ENCODE assay signal across 1 cellular context in the genomic region with DNA sequence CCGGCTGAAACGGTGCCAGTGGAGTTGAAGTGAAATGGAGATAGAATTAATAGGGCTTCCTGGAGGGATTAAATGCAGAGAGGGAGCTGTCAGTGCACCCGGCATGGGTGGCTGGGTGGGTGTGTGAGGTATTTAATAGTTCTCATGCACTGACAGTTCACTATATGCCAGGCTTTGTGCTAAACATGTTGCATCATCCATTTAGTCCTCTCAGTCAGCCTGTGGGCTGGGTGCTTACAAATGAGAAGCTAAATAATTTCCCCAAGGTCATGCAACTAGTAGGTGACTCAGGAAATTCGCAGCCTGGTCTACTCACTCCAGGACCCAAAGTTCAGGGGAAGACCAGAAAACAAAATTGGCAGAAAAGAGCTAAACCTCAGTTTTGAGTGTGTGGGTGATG.
A peak's percentile ranks its signal among the peaks of the same experiment; 100 is the strongest.
TF ChIP-seq lines count a peak whose summit lies in the region.

No MANE protein-coding gene starts in this region.

TF ChIP-seq in HepG2, 621 proteins besides CTCF, POLR2A, EP300 and RAD21 (continued from another document and continues in another):
- TF ChIP-seq MED1 (CRISPR knock-in tag; IDR thresholded peaks at IDR 0.05), result peak; percentile 59; the same call in 1 of the 2 replicates
- TF ChIP-seq ZFAT (CRISPR knock-in tag; conservative IDR thresholded peaks at IDR 0.05), result no peak
- no peak for TF ChIP-seq ZNF558 (CRISPR knock-in tag; IDR thresholded peaks at IDR 0.05; ENCODE audit: borderline replicate concordance)
- no peak for TF ChIP-seq SSRP1 (CRISPR knock-in tag; IDR thresholded peaks at IDR 0.05)
- TF ChIP-seq, protein P1, sequence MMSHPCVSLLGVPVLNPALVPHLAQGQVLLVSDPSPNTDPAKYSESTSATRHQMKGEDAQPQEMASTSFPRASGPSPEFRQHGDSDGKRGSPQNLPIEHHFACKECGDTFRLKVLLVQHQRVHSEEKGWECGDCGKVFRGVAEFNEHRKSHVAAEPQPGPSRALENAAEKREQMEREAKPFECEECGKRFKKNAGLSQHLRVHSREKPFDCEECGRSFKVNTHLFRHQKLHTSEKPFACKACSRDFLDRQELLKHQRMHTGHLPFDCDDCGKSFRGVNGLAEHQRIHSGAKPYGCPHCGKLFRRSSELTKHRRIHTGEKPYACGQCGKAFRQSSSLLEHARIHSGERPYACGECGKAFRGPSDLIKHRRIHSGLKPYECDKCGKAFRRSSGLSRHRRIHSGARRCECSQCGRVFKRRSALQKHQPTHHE (CRISPR knock-in tag; IDR thresholded peaks at IDR 0.05; ENCODE audit: borderline replicate concordance), result no peak
- no peak for TF ChIP-seq NKX3-1 (CRISPR knock-in tag; IDR thresholded peaks at IDR 0.05)
- no peak for TF ChIP-seq KDM3A (CRISPR knock-in tag; IDR thresholded peaks at IDR 0.05; ENCODE audit: low read depth)
- no peak for TF ChIP-seq ZFP82 (CRISPR knock-in tag; IDR thresholded peaks at IDR 0.05; ENCODE audit: borderline replicate concordance)
- no peak for TF ChIP-seq ZNF337 (CRISPR knock-in tag; IDR thresholded peaks at IDR 0.05; ENCODE audit: borderline replicate concordance, low read depth)
- TF ChIP-seq, protein P2, sequence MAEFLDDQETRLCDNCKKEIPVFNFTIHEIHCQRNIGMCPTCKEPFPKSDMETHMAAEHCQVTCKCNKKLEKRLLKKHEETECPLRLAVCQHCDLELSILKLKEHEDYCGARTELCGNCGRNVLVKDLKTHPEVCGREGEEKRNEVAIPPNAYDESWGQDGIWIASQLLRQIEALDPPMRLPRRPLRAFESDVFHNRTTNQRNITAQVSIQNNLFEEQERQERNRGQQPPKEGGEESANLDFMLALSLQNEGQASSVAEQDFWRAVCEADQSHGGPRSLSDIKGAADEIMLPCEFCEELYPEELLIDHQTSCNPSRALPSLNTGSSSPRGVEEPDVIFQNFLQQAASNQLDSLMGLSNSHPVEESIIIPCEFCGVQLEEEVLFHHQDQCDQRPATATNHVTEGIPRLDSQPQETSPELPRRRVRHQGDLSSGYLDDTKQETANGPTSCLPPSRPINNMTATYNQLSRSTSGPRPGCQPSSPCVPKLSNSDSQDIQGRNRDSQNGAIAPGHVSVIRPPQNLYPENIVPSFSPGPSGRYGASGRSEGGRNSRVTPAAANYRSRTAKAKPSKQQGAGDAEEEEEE (CRISPR knock-in tag; IDR thresholded peaks at IDR 0.05; ENCODE audit: borderline replicate concordance), result no peak
- TF ChIP-seq GABPA (IDR thresholded peaks at IDR 0.05; ENCODE audit: low read depth, low read length), result no peak
- no peak for TF ChIP-seq GABPA (CRISPR knock-in tag; IDR thresholded peaks at IDR 0.05; ENCODE audit: low read depth)
- TF ChIP-seq HDAC1 (CRISPR knock-in tag; IDR thresholded peaks at IDR 0.05), result no peak
- no peak for TF ChIP-seq ZNF3 (CRISPR knock-in tag; IDR thresholded peaks at IDR 0.05)
- TF ChIP-seq SNAI1 (CRISPR knock-in tag; IDR thresholded peaks at IDR 0.05; ENCODE audit: borderline replicate concordance), result no peak
- peak; percentile 27; the same call in 1 of the 2 replicates for TF ChIP-seq FOXA3 (CRISPR knock-in tag; IDR thresholded peaks at IDR 0.05)
- no peak for TF ChIP-seq AHR (CRISPR knock-in tag; IDR thresholded peaks at IDR 0.05)
- no peak for TF ChIP-seq MED8 (CRISPR knock-in tag; IDR thresholded peaks at IDR 0.05; ENCODE audit: insufficient replicate concordance)
- peak; percentile 94 for TF ChIP-seq CEBPB (IDR thresholded peaks at IDR 0.05; ENCODE audit: borderline replicate concordance, low read depth, low read length)
- no peak for TF ChIP-seq ZXDC (CRISPR knock-in tag; IDR thresholded peaks at IDR 0.05)
- TF ChIP-seq ZNF33B (CRISPR knock-in tag; IDR thresholded peaks at IDR 0.05), result no peak
- TF ChIP-seq POLR2AphosphoS2 (IDR thresholded peaks at IDR 0.05; ENCODE audit: low read depth, low read length), result no peak
- TF ChIP-seq, protein P3, sequence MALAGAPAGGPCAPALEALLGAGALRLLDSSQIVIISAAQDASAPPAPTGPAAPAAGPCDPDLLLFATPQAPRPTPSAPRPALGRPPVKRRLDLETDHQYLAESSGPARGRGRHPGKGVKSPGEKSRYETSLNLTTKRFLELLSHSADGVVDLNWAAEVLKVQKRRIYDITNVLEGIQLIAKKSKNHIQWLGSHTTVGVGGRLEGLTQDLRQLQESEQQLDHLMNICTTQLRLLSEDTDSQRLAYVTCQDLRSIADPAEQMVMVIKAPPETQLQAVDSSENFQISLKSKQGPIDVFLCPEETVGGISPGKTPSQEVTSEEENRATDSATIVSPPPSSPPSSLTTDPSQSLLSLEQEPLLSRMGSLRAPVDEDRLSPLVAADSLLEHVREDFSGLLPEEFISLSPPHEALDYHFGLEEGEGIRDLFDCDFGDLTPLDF (CRISPR knock-in tag; IDR thresholded peaks at IDR 0.05), result no peak
- no peak for TF ChIP-seq ZNF296 (CRISPR knock-in tag; conservative IDR thresholded peaks at IDR 0.05)
- no peak for TF ChIP-seq ZNF766 (CRISPR knock-in tag; IDR thresholded peaks at IDR 0.05; ENCODE audit: borderline replicate concordance)
- no peak for TF ChIP-seq ISL2 (CRISPR knock-in tag; IDR thresholded peaks at IDR 0.05)
- no peak for TF ChIP-seq ZNF510 (CRISPR knock-in tag; IDR thresholded peaks at IDR 0.05; ENCODE audit: low read depth)
- TF ChIP-seq ATF1 (CRISPR knock-in tag; IDR thresholded peaks at IDR 0.05), result no peak
- TF ChIP-seq ARHGAP35 (CRISPR knock-in tag; IDR thresholded peaks at IDR 0.05; ENCODE audit: borderline replicate concordance), result no peak
- no peak for TF ChIP-seq ZNF703 (CRISPR knock-in tag; IDR thresholded peaks at IDR 0.05; ENCODE audit: borderline replicate concordance)
- TF ChIP-seq AHDC1 (CRISPR knock-in tag; IDR thresholded peaks at IDR 0.05; ENCODE audit: borderline replicate concordance), result peak; percentile 36; the same call in 1 of the 2 replicates
- TF ChIP-seq, protein P4, sequence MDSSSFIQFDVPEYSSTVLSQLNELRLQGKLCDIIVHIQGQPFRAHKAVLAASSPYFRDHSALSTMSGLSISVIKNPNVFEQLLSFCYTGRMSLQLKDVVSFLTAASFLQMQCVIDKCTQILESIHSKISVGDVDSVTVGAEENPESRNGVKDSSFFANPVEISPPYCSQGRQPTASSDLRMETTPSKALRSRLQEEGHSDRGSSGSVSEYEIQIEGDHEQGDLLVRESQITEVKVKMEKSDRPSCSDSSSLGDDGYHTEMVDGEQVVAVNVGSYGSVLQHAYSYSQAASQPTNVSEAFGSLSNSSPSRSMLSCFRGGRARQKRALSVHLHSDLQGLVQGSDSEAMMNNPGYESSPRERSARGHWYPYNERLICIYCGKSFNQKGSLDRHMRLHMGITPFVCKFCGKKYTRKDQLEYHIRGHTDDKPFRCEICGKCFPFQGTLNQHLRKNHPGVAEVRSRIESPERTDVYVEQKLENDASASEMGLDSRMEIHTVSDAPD (CRISPR knock-in tag; IDR thresholded peaks at IDR 0.05), result no peak
- TF ChIP-seq NCOA5 (CRISPR knock-in tag; IDR thresholded peaks at IDR 0.05), result no peak
- peak; percentile 88 for TF ChIP-seq ATF3 (CRISPR knock-in tag; IDR thresholded peaks at IDR 0.05)
- no peak for TF ChIP-seq EEA1 (CRISPR knock-in tag; IDR thresholded peaks at IDR 0.05; ENCODE audit: borderline replicate concordance)
- TF ChIP-seq ZNF614 (CRISPR knock-in tag; IDR thresholded peaks at IDR 0.05; ENCODE audit: borderline replicate concordance), result no peak
- TF ChIP-seq ZMYM3 (CRISPR knock-in tag; IDR thresholded peaks at IDR 0.05), result peak; percentile 27; the same call in 1 of the 2 replicates
- TF ChIP-seq ZNF33A (CRISPR knock-in tag; IDR thresholded peaks at IDR 0.05; ENCODE audit: borderline replicate concordance), result no peak
- TF ChIP-seq ZNF569 (CRISPR knock-in tag; IDR thresholded peaks at IDR 0.05; ENCODE audit: borderline replicate concordance), result no peak
- TF ChIP-seq ZBTB3 (CRISPR knock-in tag; IDR thresholded peaks at IDR 0.05; ENCODE audit: borderline replicate concordance, low read depth), result no peak
- TF ChIP-seq ZC3H4 (CRISPR knock-in tag; IDR thresholded peaks at IDR 0.05; ENCODE audit: borderline replicate concordance), result no peak
- TF ChIP-seq KAT7 (CRISPR knock-in tag; IDR thresholded peaks at IDR 0.05; ENCODE audit: borderline replicate concordance), result no peak
- no peak for TF ChIP-seq CBX2 (IDR thresholded peaks at IDR 0.05; ENCODE audit: low read depth, low read length)
- TF ChIP-seq CBX2 (CRISPR knock-in tag; IDR thresholded peaks at IDR 0.05; ENCODE audit: low read depth), result no peak
- TF ChIP-seq ZNF562 (CRISPR knock-in tag; IDR thresholded peaks at IDR 0.05; ENCODE audit: borderline replicate concordance), result no peak
- no peak for TF ChIP-seq HNRNPL (IDR thresholded peaks at IDR 0.05; ENCODE audit: low read depth, low read length)
- TF ChIP-seq, protein P5, sequence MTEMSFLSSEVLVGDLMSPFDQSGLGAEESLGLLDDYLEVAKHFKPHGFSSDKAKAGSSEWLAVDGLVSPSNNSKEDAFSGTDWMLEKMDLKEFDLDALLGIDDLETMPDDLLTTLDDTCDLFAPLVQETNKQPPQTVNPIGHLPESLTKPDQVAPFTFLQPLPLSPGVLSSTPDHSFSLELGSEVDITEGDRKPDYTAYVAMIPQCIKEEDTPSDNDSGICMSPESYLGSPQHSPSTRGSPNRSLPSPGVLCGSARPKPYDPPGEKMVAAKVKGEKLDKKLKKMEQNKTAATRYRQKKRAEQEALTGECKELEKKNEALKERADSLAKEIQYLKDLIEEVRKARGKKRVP (CRISPR knock-in tag; IDR thresholded peaks at IDR 0.05), result peak; percentile 85 to 97
- TF ChIP-seq PLSCR1 (CRISPR knock-in tag; IDR thresholded peaks at IDR 0.05; ENCODE audit: borderline replicate concordance), result no peak
- TF ChIP-seq HNF4A (CRISPR knock-in tag; IDR thresholded peaks at IDR 0.05), result peak; percentile 37
- no peak for TF ChIP-seq CREBL2 (CRISPR knock-in tag; IDR thresholded peaks at IDR 0.05; ENCODE audit: borderline replicate concordance)
